In the genomic region with DNA sequence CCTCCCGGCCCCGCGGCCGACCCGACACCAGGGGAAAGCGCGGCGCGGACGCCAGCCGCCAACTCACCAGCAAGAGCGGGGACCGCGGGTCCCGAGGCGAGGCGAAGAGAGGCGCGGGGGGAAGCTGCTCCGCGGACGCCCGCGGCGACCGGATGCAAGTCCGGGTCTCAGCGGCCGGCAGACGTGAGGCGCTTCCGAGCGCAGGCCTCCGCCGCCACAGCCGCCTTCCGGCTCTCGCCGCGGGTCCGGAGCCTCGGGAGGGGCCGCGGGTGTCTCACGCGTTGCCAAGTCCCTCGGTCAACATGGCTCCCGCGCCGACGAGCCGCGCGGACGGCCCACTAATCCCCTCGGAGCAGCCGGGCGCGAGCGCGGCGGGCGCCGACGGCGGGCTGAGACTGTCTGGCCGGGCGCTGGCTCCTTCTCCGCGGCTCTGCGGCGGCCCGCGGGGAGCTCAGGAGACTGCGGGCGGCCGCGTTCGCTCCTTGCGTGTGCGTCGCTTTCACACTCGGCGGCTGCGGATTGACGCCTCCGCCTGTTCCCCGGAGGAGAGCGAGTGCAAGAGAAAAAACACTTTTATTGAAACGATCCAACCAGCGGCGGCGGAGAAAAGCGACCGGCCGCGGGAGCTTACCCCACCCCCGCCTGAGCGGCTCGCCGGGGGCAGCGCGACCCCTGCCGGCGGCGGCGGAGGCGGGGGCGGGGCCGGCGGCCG, we compare ENCODE assay signal across 8 cellular contexts. TPM values are rescaled to one million over a fixed set of nuclear protein-coding genes. Genes with fewer than 3 reads are reported as not detected.
DNase-seq lines count a peak whose midpoint lies in the region; ATAC-seq and TF ChIP-seq lines count a peak whose summit lies in the region.

A gene (minus strand): TSS at position 521 of the 712 bp plus-strand sequence. CDS start 65,603 bp downstream, outside the sequence.

- DNase-seq in Ammon's horn (ENCODE audit: low spot score) (peak; percentile 88), NCI-H460 (ENCODE audit: extremely low read depth, low read depth) (peak; percentile 71), choroid plexus epithelial cell (ENCODE audit: low read depth) (peak; percentile 92), left colon (peak; percentile 79 to 87)
- peak; percentile 93 for DNase-seq in activated CD4-positive, alpha-beta T cell treated with anti-CD3 and anti-CD28 coated beads for 36 hours
- peak; percentile 78 to 82 for DNase-seq in stimulated activated CD4-positive, alpha-beta T cell treated with anti-CD3 and anti-CD28 coated beads, Interleukin-1b, Interleukin-23, amount 100 ng/mL, for 4 hours (ENCODE audit: low read depth in 2 of 2)

- POLR2A ChIA-PET in activated CD4-positive, alpha-beta T cell treated with anti-CD3 and anti-CD28 coated beads for 36 hours (lab: Charles Lee) = interaction anchor here (0.6 to 2.4 kb wide), 8 partner anchors 22 to 353 kb away, joined by 3 to 7 read pairs (median 4); no protein-coding TSS in a partner anchor

- H3K36me3 Mint-ChIP-seq in activated CD4-positive, alpha-beta T cell treated with anti-CD3 and anti-CD28 coated beads for 36 hours (ENCODE audit: low read depth) = peaks cover 2% of the 10 kb centered on the region

- H3K4me1 Mint-ChIP-seq in activated CD4-positive, alpha-beta T cell treated with anti-CD3 and anti-CD28 coated beads for 36 hours = peaks cover 35% of the 10 kb centered on the region

- H3K27me3 Mint-ChIP-seq in activated CD4-positive, alpha-beta T cell treated with anti-CD3 and anti-CD28 coated beads for 36 hours = no peaks in the 10 kb centered on the region

- peak; percentile 66 for TF ChIP-seq POLR2A in GM19099 (IDR thresholded peaks at IDR 0.05; ENCODE audit: extremely low read depth, insufficient read length, low read depth)

- peak within 1 kb of the TSS; percentile 85 for H3K4me3 ChIP-seq in choroid plexus epithelial cell (ENCODE audit: low read depth, low read length)

- H3K9me3 Mint-ChIP-seq in activated CD4-positive, alpha-beta T cell treated with anti-CD3 and anti-CD28 coated beads for 36 hours (ENCODE audit: low read depth) = no peaks in the 10 kb centered on the region

- peak within 1 kb of the TSS; percentile 89 for H3K4me3 Mint-ChIP-seq in activated CD4-positive, alpha-beta T cell treated with anti-CD3 and anti-CD28 coated beads for 36 hours

- ATAC-seq in HG03432 (IDR thresholded peaks at IDR 0.05; ENCODE audit: unreplicated experiment) = peak; percentile 59
- peak; percentile 62 for ATAC-seq in activated CD4-positive, alpha-beta T cell treated with anti-CD3 and anti-CD28 coated beads for 36 hours
- ATAC-seq in left colon = peak; percentile 81

- intact Hi-C loops in activated CD4-positive, alpha-beta T cell treated with anti-CD3 and anti-CD28 coated beads for 36 hours (cut with DNase I, micrococcal nuclease) = loop anchor here (1.0 to 10.0 kb wide), 12 partner anchors 17 to 541 kb away; a partner anchor contains a TSS
- intact Hi-C loops in left colon (cut with DNase I, micrococcal nuclease) = loop anchor here in 1 of 2 donors (5.0 to 10.0 kb wide), 2 partner anchors 105 to 168 kb away; no protein-coding TSS in a partner anchor

- CTCF ChIA-PET in activated CD4-positive, alpha-beta T cell treated with anti-CD3 and anti-CD28 coated beads for 36 hours (lab: Charles Lee) = interaction anchor here (0.6 to 5.8 kb wide), 27 partner anchors 11 to 364 kb away, joined by 3 to 39 read pairs (median 4); a partner anchor contains a TSS

- peak; percentile 41 for TF ChIP-seq CTCF in choroid plexus epithelial cell (conservative IDR thresholded peaks at IDR 0.05; ENCODE audit: low read depth, low read length)

- peak within 1 kb of the TSS; percentile 98 for H3K27ac Mint-ChIP-seq in activated CD4-positive, alpha-beta T cell treated with anti-CD3 and anti-CD28 coated beads for 36 hours

RNA-seq across cellular contexts. Expression of the gene that starts here (rescaled TPM):
- 41.4 and 43.1 TPM in 2 replicates for total RNA-seq in NCI-H460 (2014; rRNA removed; shearing (Covaris generic))
- 31.0 and 33.6 TPM in 2 replicates for polyA plus RNA-seq in NCI-H460 (2014; cell fraction: nucleus; rRNA removed)
- 10 to 100 TPM; 38.0 to 39.4 TPM for total RNA-seq in activated CD4-positive, alpha-beta T cell treated with anti-CD3 and anti-CD28 coated beads for 36 hours
- total RNA-seq in left colon = 10 to 100 TPM; 20.6 to 21.0 TPM

Comparison
In these comparisons a context has a peak if more than half of its experiments do, and no peak if none do; other contexts are left out.
1. Peak in every context shown above with its lines: DNase-seq, ATAC-seq and H3K4me3 ChIP-seq.